In genomic region chr3:9932535-9932842, GRCh38 we compare ENCODE assay signal across 8 cellular contexts. TPM values are rescaled to one million over a fixed set of nuclear protein-coding genes. Genes with fewer than 3 reads are reported as not detected.
DNase-seq lines count a peak whose midpoint lies in the region; ATAC-seq and TF ChIP-seq lines count a peak whose summit lies in the region.

No MANE protein-coding gene starts in this region.

- H3K4me1 ChIP-seq in rectal smooth muscle tissue (ENCODE audit: control insufficient read depth, insufficient read depth, low read length): peaks cover 16% of the 10 kb centered on the region

- H3K36me3 ChIP-seq in rectal smooth muscle tissue (ENCODE audit: control insufficient read depth, insufficient read depth, low read length): no peaks in the 10 kb centered on the region

- CTCF ChIA-PET in T-cell (lab: Charles Lee): interaction anchor here (0.6 to 3.3 kb wide), 30 partner anchors 9 to 388 kb away, joined by 3 to 33 read pairs (median 4); partner anchors contain the start of genes EMC3 (in 2 of the 2), PRRT3 (in 2 of the 2), ARPC4 (in 1 of the 2) and FANCD2 (in 1 of the 2)

- H3K4me1 Mint-ChIP-seq in T-cell: peaks cover 36 to 47% (median 36%) of the 10 kb centered on the region in 3 donors

- no peaks in the 10 kb centered on the region for H3K27me3 ChIP-seq in rectal smooth muscle tissue (ENCODE audit: control insufficient read depth, insufficient read depth, low read length)

- no peaks in the 10 kb centered on the region for H3K9me3 Mint-ChIP-seq in T-cell

- no peaks in the 10 kb centered on the region for H3K27me3 Mint-ChIP-seq in T-cell

- peak overlapping the region; percentile 86 for H3K4me3 ChIP-seq in GM12865 (ENCODE audit: low read depth, low read length)
- peak overlapping the region; percentile 67 for H3K4me3 ChIP-seq in fibroblast of mammary gland (ENCODE audit: control insufficient read depth, low read depth, low read length)
- peak overlapping the region; percentile 89 for H3K4me3 ChIP-seq in rectal smooth muscle tissue (ENCODE audit: low read length)

- POLR2A ChIA-PET in T-cell (lab: Charles Lee): interaction anchor here (0.5 to 2.2 kb wide), 8 partner anchors 14 to 389 kb away, joined by 3 to 14 read pairs (median 8); partner anchors contain the start of genes JAGN1 (in 1 of the 2) and SEC13 (in 1 of the 2)

- peak overlapping the region; percentile 52 for H3K9ac ChIP-seq in rectal smooth muscle tissue (ENCODE audit: low read length)

- peak overlapping the region; percentile 89 to 98 (median 94) for H3K4me3 Mint-ChIP-seq in T-cell

- DNase-seq in GM12865 (ENCODE audit: low read depth): no peak
- DNase-seq in T-cell: no peak
- no peak for DNase-seq in fibroblast of mammary gland (ENCODE audit: low read depth)
- no peak for DNase-seq in stimulated activated naive CD4-positive, alpha-beta T cell (lab: John Stamatoyannopoulos, UW)
- no peak for DNase-seq in DMS79 (lab: John Stamatoyannopoulos, UW)
- DNase-seq in HUDEP-2 (lab: John Stamatoyannopoulos, UW; ENCODE audit: unreplicated experiment in 76 of 76): no peak

- ATAC-seq in T-cell (replicated peaks in 1 of 4) (no peak), HG03095 (IDR thresholded peaks at IDR 0.05; ENCODE audit: unreplicated experiment) (no peak)

- H3K27ac ChIP-seq in rectal smooth muscle tissue (ENCODE audit: low read depth, low read length): peak overlapping the region; percentile 96

- peaks cover 19% of the 10 kb centered on the region for H3K36me3 Mint-ChIP-seq in T-cell

- TF ChIP-seq CTCF in GM12865 (IDR thresholded peaks at IDR 0.05; ENCODE audit: insufficient read depth, low read depth, low read length, missing control alignments): no peak
- no peak for TF ChIP-seq CTCF in fibroblast of mammary gland (conservative IDR thresholded peaks at IDR 0.05; ENCODE audit: control insufficient read depth, insufficient read depth, low read depth, low read length)

- peak overlapping the region; percentile 96 to 98 for H3K27ac Mint-ChIP-seq in T-cell

RNA-seq across cellular contexts. Expression of gene CRELD1, which starts 1.1 kb away (rescaled TPM):
- 10 to 100 TPM; 23.0 to 55.2 (median 48.0) TPM for total RNA-seq in T-cell

RNA-seq across cellular contexts. Expression of gene IL17RC, which starts 15.6 kb away (rescaled TPM):
- total RNA-seq in T-cell: 1 to 10 TPM in 2 of 5 donors, under 1 TPM in 3; 0.54 to 1.2 (median 0.80) TPM

RNA-seq across cellular contexts. Expression of gene PRRT3, which starts 19.7 kb away (rescaled TPM):
- 10 to 100 TPM in 2 of 5 donors, 1 to 10 TPM in 3; 6.6 to 10.5 (median 9.2) TPM for total RNA-seq in T-cell

RNA-seq across cellular contexts. Expression of gene IL17RE, which starts 29.8 kb away (rescaled TPM):
- 1 to 10 TPM in 4 of 5 donors, under 1 TPM in 1; 0.68 to 5.1 (median 1.9) TPM for total RNA-seq in T-cell

RNA-seq across cellular contexts. Expression of gene JAGN1, which starts 42.1 kb away (rescaled TPM):
- total RNA-seq in T-cell: 10 to 100 TPM; 16.9 to 28.6 (median 23.7) TPM
